12 cellular contexts compared by ENCODE assay signal in the genomic region with DNA sequence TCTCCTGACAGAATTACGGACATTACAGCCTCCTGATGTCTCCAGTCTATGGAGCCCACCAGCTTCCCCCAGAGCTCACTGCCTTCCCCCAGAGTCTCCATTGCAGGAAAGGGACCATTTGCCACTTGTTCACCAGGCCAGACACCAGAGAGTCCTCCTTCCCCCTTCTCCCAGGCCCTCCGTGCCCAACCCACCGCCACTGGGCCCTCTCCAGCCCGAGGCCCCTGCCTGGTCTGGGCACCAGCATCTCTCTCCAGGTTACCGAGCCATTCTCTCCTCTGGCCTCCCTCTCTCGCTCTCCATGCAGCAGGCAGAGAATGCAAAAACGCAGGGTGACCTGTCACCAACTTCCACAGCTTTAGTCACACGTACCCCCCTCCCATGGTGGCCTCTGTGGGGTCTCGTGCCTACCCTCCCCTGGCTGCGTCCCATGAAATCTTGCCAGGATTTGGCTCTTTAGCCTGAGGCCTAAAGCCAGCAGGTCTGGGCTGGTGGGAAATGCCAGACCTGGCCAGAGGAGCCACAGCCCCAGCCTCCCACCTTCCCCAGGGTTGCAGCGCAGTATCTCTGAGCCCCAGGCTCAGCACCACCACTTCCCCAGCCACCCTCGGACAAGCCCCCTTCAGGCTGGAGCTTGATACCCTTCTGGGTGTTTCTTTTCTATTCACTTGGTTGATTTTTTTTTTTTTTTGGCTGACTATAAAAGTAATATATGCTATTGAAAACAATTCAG. TPM values are rescaled to one million over a fixed set of nuclear protein-coding genes. Genes with fewer than 3 reads are reported as not detected.
A peak's percentile ranks its signal among the peaks of the same experiment; 100 is the strongest.
DNase-seq lines count a peak whose midpoint lies in the region; ATAC-seq and TF ChIP-seq lines count a peak whose summit lies in the region.
"Had no signal": no experiment of that assay in that cellular context is flagged by ENCODE, and none has a peak within 500 bp of the region (broad histone marks: within the 10 kb centered on the region; RNA-seq: fewer than 3 reads in every experiment).

No MANE protein-coding gene starts in this region.

- no peaks in the 10 kb centered on the region for H4K20me1 ChIP-seq in osteoblast (ENCODE audit: insufficient read depth, low read length)

- H3K4me2 ChIP-seq in osteoblast (ENCODE audit: insufficient read depth, low read length) = peak overlapping the region; percentile 76

- intact Hi-C loops in heart right ventricle (cut with DNase I) (loop anchor here in 1 of 10 donors (10.0 kb wide), 1 partner anchor 590 kb away; no protein-coding TSS in a partner anchor), cardiac septum (cut with DNase I) (no loop called here), esophagus muscularis mucosa (cut with DNase I) (no loop called here)

- DNase-seq in heart right ventricle = no peak
- DNase-seq in cardiac septum (ENCODE audit: low spot score) = no peak
- no peak for DNase-seq in esophagus muscularis mucosa (ENCODE audit: extremely low spot score)
- DNase-seq in osteoblast (ENCODE audit: insufficient read length, low spot score, missing footprints) = no peak
- no peak for DNase-seq in DMS153 treated with DMSO at 0.1 percent for 48 hours (lab: John Stamatoyannopoulos, UW; ENCODE audit: unreplicated experiment)
- DNase-seq in GOT3 (lab: John Stamatoyannopoulos, UW) = no peak
- DNase-seq: activated T-cell treated with anti-CD3 and anti-CD28 coated beads, Interleukin-2, amount 50 U/mL, for 4 hours; kidney glomerular epithelial cell; NCI-H187 treated with DMSO at 0.1 percent for 48 hours; small intestine had no signal

- no peak for TF ChIP-seq POLR2A in esophagus muscularis mucosa (IDR thresholded peaks at IDR 0.05; ENCODE audit: low read depth)

- H3K79me2 ChIP-seq in osteoblast (ENCODE audit: insufficient read depth, low read length) = no peaks in the 10 kb centered on the region

- H3K4me1 ChIP-seq in heart right ventricle = peaks cover 16 to 66% (median 55%) of the 10 kb centered on the region in 9 donors
- H3K4me1 ChIP-seq in esophagus muscularis mucosa = peaks cover 53 to 71% (median 67%) of the 10 kb centered on the region in 4 donors
- H3K4me1 ChIP-seq in osteoblast (ENCODE audit: insufficient read depth, low read length) = peaks cover 46% of the 10 kb centered on the region
- H3K4me1 ChIP-seq in urinary bladder (ENCODE audit: insufficient read depth) = no peaks in the 10 kb centered on the region

- TF ChIP-seq EP300 in esophagus muscularis mucosa (IDR thresholded peaks at IDR 0.05) = no peak

- ATAC-seq in heart right ventricle = no peak
- ATAC-seq in GM19035 (IDR thresholded peaks at IDR 0.05; ENCODE audit: unreplicated experiment) = no peak
- ATAC-seq: activated T-cell treated with anti-CD3 and anti-CD28 coated beads, Interleukin-2, amount 50 U/mL, for 4 hours had no signal

- H3K36me3 ChIP-seq in heart right ventricle = no peaks in the 10 kb centered on the region
- H3K36me3 ChIP-seq in esophagus muscularis mucosa = no peaks in the 10 kb centered on the region
- H3K36me3 ChIP-seq in osteoblast (ENCODE audit: insufficient read depth, low read length) = no peaks in the 10 kb centered on the region
- no peaks in the 10 kb centered on the region for H3K36me3 ChIP-seq in urinary bladder (ENCODE audit: insufficient read depth)

- no peak for TF ChIP-seq CTCF in heart right ventricle (IDR thresholded peaks at IDR 0.05)
- TF ChIP-seq CTCF in esophagus muscularis mucosa (IDR thresholded peaks at IDR 0.05) = no peak
- TF ChIP-seq CTCF in osteoblast (IDR thresholded peaks at IDR 0.05; ENCODE audit: extremely low read depth, low read depth, low read length) = no peak

- peak overlapping the region; percentile 67 for H2AFZ ChIP-seq in osteoblast (ENCODE audit: low read length)

- 68 to 75% methylated on average over 12 of the region's 12 CpGs for WGBS in heart right ventricle, 2 donors
- WGBS in esophagus muscularis mucosa = 88% methylated on average over 11 of the region's 12 CpGs
- WGBS in urinary bladder = 81% methylated on average over 12 of the region's 12 CpGs

- no peaks in the 10 kb centered on the region for H3K9me3 ChIP-seq in heart right ventricle
- H3K9me3 ChIP-seq in esophagus muscularis mucosa = no peaks in the 10 kb centered on the region
- no peaks in the 10 kb centered on the region for H3K9me3 ChIP-seq in osteoblast (ENCODE audit: low read depth, low read length)

- H3K4me3 ChIP-seq in heart right ventricle (peak overlapping the region in 5 of 10 donors; percentile 8 to 42 (median 34)), esophagus muscularis mucosa (peak overlapping the region in 2 of 4 donors; percentile 39 to 45), osteoblast (ENCODE audit: insufficient read depth, low read length) (peak overlapping the region; percentile 41), urinary bladder (ENCODE audit: low read depth, low read length) (no peak overlapping the region)

- H3K27me3 ChIP-seq in heart right ventricle (no peaks in the 10 kb centered on the region), esophagus muscularis mucosa (no peaks in the 10 kb centered on the region), osteoblast (ENCODE audit: insufficient read depth, low read length) (no peaks in the 10 kb centered on the region)

- peak overlapping the region; percentile 52 to 98 (median 92) for H3K27ac ChIP-seq in heart right ventricle
- peak overlapping the region; percentile 99 to 100 (median 100) for H3K27ac ChIP-seq in esophagus muscularis mucosa (replicated peaks in 1 of 4)
- H3K27ac ChIP-seq in osteoblast (ENCODE audit: low read depth, low read length) = peak overlapping the region; percentile 92
- peak overlapping the region; percentile 80 for H3K27ac ChIP-seq in urinary bladder (ENCODE audit: low read depth)

RNA-seq across cellular contexts. Expression of gene SERPINH1, which starts 6.8 kb away (rescaled TPM):
- total RNA-seq in heart right ventricle (100 to 1,000 TPM in 1 of 10 donors, 10 to 100 TPM in 9; 31.8 to 130 (median 53.2) TPM), cardiac septum (133 TPM), esophagus muscularis mucosa (100 to 1,000 TPM; 162 to 270 (median 219) TPM), osteoblast (1,145 and 1,318 TPM in 2 replicates), urinary bladder (489 TPM)
- polyA plus RNA-seq in heart right ventricle (100 to 1,000 TPM in 1 of 2 donors, 10 to 100 TPM in 1; 43.4 to 218 TPM), urinary bladder (217 TPM)

RNA-seq across cellular contexts. Expression of gene GDPD5, which starts 29.5 kb away (rescaled TPM):
- total RNA-seq in heart right ventricle = 1 to 10 TPM; 3.3 to 8.0 (median 4.1) TPM
- polyA plus RNA-seq in heart right ventricle = 10 to 100 TPM in 1 of 2 donors, 1 to 10 TPM in 1; 3.6 to 10.3 TPM
- total RNA-seq in cardiac septum = 6.9 TPM
- 1 to 10 TPM; 5.1 to 9.3 (median 8.4) TPM for total RNA-seq in esophagus muscularis mucosa
- total RNA-seq in osteoblast = 13.4 and 14.1 TPM in 2 replicates
- 8.7 TPM for total RNA-seq in urinary bladder
- 17.9 TPM for polyA plus RNA-seq in urinary bladder
